ENCODE assay signal across 13 cellular contexts in the genomic region with DNA sequence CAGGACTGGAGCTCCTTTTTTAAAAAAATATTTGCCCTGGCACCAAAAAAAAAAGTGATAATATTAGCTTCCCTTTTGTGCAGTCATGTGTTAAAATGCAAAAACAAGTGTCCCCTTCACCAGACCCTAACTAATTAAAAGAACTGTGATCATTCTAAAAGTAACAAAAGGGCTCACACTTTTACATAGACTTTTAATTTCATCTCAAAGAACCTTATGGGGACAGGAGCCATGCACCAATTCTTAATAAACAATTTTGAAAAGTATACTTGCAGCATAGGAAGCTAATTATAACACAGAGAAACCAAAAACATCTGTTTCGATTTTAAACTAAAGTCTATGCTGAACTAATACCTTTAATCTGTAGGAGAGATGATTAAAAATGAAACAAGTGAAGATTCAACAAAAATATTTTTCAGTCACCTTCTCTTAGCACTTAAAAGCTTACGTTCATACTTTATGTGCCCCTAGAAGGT. TPM values are rescaled to one million over a fixed set of nuclear protein-coding genes. Genes with fewer than 3 reads are reported as not detected.
DNase-seq lines count a peak whose midpoint lies in the region; ATAC-seq, FAIRE-seq and TF ChIP-seq lines count a peak whose summit lies in the region.
"Had no signal": no experiment of that assay in that cellular context is flagged by ENCODE, and none has a peak within 500 bp of the region (broad histone marks: within the 10 kb centered on the region; RNA-seq: fewer than 3 reads in every experiment).

No MANE protein-coding gene starts in this region.

- H3K4me3 Mint-ChIP-seq in Caco-2 (ENCODE audit: unreplicated experiment), result no peak overlapping the region
- H3K4me3 Mint-ChIP-seq: GM23338 had no signal

- H3K9me3 Mint-ChIP-seq in Caco-2 (ENCODE audit: unreplicated experiment), result no peaks in the 10 kb centered on the region
- H3K9me3 Mint-ChIP-seq: GM23338 had no signal

- H3K27me3 ChIP-seq in DOHH2 (ENCODE audit: control insufficient read depth, low read length) (no peaks in the 10 kb centered on the region), OCI-LY3 (ENCODE audit: low read depth, low read length) (no peaks in the 10 kb centered on the region), Caco-2 (replicated peaks; ENCODE audit: control insufficient read depth, insufficient read depth, low read length) (no peaks in the 10 kb centered on the region)

- H3K36me3 Mint-ChIP-seq in Caco-2 (ENCODE audit: insufficient read depth, unreplicated experiment), result peaks cover 29% of the 10 kb centered on the region

- BruUV-seq in Caco-2 (replicated peaks; lab: Mats Ljungman, UMichigan), result no TSS peak

- no peaks in the 10 kb centered on the region for H3K27me3 Mint-ChIP-seq in Caco-2 (ENCODE audit: insufficient read depth, unreplicated experiment)

- H3K9me2 ChIP-seq in DOHH2 (replicated peaks; ENCODE audit: control insufficient read depth, low read length), result no peaks in the 10 kb centered on the region

- H3K4me2 ChIP-seq in DOHH2 (ENCODE audit: low read length) (peak overlapping the region; percentile 94), OCI-LY3 (ENCODE audit: low read length) (peak overlapping the region; percentile 84)
- H3K4me2 ChIP-seq: GM23338 had no signal

- ATAC-seq in HG02884 (IDR thresholded peaks at IDR 0.05; ENCODE audit: unreplicated experiment), result peak; percentile 40
- ATAC-seq: GM23338 had no signal

- CTCF ChIA-PET in Caco-2 (lab: Charles Lee), result no interaction called here

- H3F3A ChIP-seq in DOHH2 (ENCODE audit: control insufficient read depth, insufficient read depth), result peaks cover 68% of the 10 kb centered on the region

- no peak overlapping the region for H2AFZ ChIP-seq in OCI-LY3 (ENCODE audit: low read depth, low read length)
- H2AFZ ChIP-seq: GM23338 had no signal

- H3K9me3 ChIP-seq in DOHH2 (ENCODE audit: control insufficient read depth, insufficient read depth, low read length) (peaks cover 10% of the 10 kb centered on the region; the same call in 1 of the 2 replicates), OCI-LY3 (ENCODE audit: insufficient read depth, low read length) (no peaks in the 10 kb centered on the region), Caco-2 (no peaks in the 10 kb centered on the region)

- peaks cover 9% of the 10 kb centered on the region for H3K4me1 Mint-ChIP-seq in Caco-2 (ENCODE audit: low read depth, unreplicated experiment)
- H3K4me1 Mint-ChIP-seq: GM23338 had no signal

- peak; percentile 82 for FAIRE-seq in GM19239 (lab: Jason Lieb, UNC)

- POLR2A ChIA-PET in Caco-2 (lab: Charles Lee), result no interaction called here

- H3K4me1 ChIP-seq in DOHH2 (ENCODE audit: control insufficient read depth, low read length), result peaks cover 100% of the 10 kb centered on the region
- H3K4me1 ChIP-seq in OCI-LY3 (ENCODE audit: low read length), result peaks cover 78% of the 10 kb centered on the region
- no peaks in the 10 kb centered on the region for H3K4me1 ChIP-seq in Caco-2

- H3K27ac ChIP-seq in DOHH2 (ENCODE audit: low read depth, low read length) (peak overlapping the region; percentile 98), OCI-LY3 (ENCODE audit: low read length) (peak overlapping the region; percentile 99)

- no peak for TF ChIP-seq CTCF in DOHH2 (IDR thresholded peaks at IDR 0.05; ENCODE audit: low read depth, low read length, poor library complexity, severe bottlenecking)
- TF ChIP-seq CTCF in OCI-LY3 (IDR thresholded peaks at IDR 0.05; ENCODE audit: low read depth, low read length), result no peak
- no peak for TF ChIP-seq CTCF in Caco-2 (IDR thresholded peaks at IDR 0.05; ENCODE audit: insufficient read depth in 1 of 2, low read depth in 1 of 2, low read length in 1 of 2, severe bottlenecking in 1 of 2, unreplicated experiment in 1 of 2)

- intact Hi-C loops in posterior cingulate gyrus (cut with DNase I), result no loop called here
- intact Hi-C loops in Caco-2 (cut with micrococcal nuclease; ENCODE audit: unreplicated experiment), result no loop called here

- H3K9ac ChIP-seq in OCI-LY3 (ENCODE audit: low read length), result peak overlapping the region; percentile 66

- H3K4me3 ChIP-seq in DOHH2 (ENCODE audit: low read length) (peak overlapping the region; percentile 73), OCI-LY3 (ENCODE audit: low read length) (peak overlapping the region; percentile 68), Caco-2 (ENCODE audit: low read depth, low read length) (no peak overlapping the region)
- H3K4me3 ChIP-seq: GM23338 had no signal

- H3K36me3 ChIP-seq in DOHH2 (ENCODE audit: control insufficient read depth, low read length) (peaks cover 88% of the 10 kb centered on the region), OCI-LY3 (replicated peaks; ENCODE audit: low read depth, low read length) (peaks cover 56% of the 10 kb centered on the region), Caco-2 (ENCODE audit: control insufficient read depth, insufficient read depth, low read length) (no peaks in the 10 kb centered on the region)

- H4K20me1 ChIP-seq in DOHH2 (ENCODE audit: control insufficient read depth, insufficient read depth, low read depth, low read length) (no peaks in the 10 kb centered on the region), OCI-LY3 (ENCODE audit: insufficient read depth, low read length) (peaks cover 11% of the 10 kb centered on the region; the same call in 1 of the 2 replicates)

- H3K79me2 ChIP-seq in DOHH2 (ENCODE audit: control insufficient read depth, low read length), result peaks cover 81% of the 10 kb centered on the region
- peaks cover 71% of the 10 kb centered on the region for H3K79me2 ChIP-seq in OCI-LY3 (ENCODE audit: low read length)

- no peak overlapping the region for H3K27ac Mint-ChIP-seq in Caco-2 (ENCODE audit: unreplicated experiment)
- H3K27ac Mint-ChIP-seq: GM23338 had no signal

- DNase-seq in GM19239 (ENCODE audit: insufficient read length, low spot score) (no peak), dermis blood vessel endothelial cell (no peak), posterior cingulate gyrus (no peak), NK-92 (lab: John Stamatoyannopoulos, UW; ENCODE audit: unreplicated experiment) (no peak), Caco-2 (no peak)
- DNase-seq: activated gamma-delta T cell treated with Interleukin-2 at 50 U/mL for 16 hours, kidney glomerular epithelial cell, NCI-H1092 had no signal

RNA-seq across cellular contexts. Expression of gene STX7, which starts 17.3 kb away (rescaled TPM):
- total RNA-seq in dermis blood vessel endothelial cell, result 55.1 and 58.9 TPM in 2 replicates
- 41.0 and 42.4 TPM in 2 replicates for total RNA-seq in Caco-2 (2022)

RNA-seq across cellular contexts. Expression of gene TAAR9, which starts 42.4 kb away (rescaled TPM):
- total RNA-seq in dermis blood vessel endothelial cell, result not detected in 2 replicates
- total RNA-seq in Caco-2 (2022), result not detected in 2 replicates
- total RNA-seq: GM23338, SK-MEL-5 had no signal

RNA-seq across cellular contexts. Expression of gene TAAR8, which starts 56.8 kb away (rescaled TPM):
- not detected in 2 replicates for total RNA-seq in dermis blood vessel endothelial cell
- not detected in 2 replicates for total RNA-seq in Caco-2 (2022)
- total RNA-seq: GM23338, SK-MEL-5 had no signal
